Comparison of ENCODE assay signal across 13 cellular contexts in the genomic region with DNA sequence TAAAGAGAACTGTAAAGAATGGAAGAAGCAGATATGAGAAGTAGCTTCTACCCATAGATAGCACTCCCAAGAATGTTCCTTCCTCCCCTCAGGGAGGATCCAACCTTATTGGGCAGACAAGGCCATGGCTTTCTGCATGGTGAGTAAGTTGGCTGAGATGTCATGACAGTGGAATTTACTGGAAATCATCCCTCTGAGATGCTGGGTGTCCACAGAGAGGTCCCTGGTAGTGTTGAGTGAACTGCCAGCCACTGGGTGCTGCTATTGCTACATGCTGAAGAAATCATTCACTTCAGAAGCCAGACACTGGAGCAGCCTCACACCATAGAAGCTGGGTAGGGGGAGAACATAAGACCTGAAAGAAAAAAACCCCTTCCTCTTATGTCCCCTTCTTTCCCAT. TPM values are rescaled to one million over a fixed set of nuclear protein-coding genes. Genes with fewer than 3 reads are reported as not detected.
DNase-seq lines count a peak whose midpoint lies in the region; FAIRE-seq and TF ChIP-seq lines count a peak whose summit lies in the region.
"Had no signal": no experiment of that assay in that cellular context is flagged by ENCODE, and none has a peak within 500 bp of the region (broad histone marks: within the 10 kb centered on the region; RNA-seq: fewer than 3 reads in every experiment).

No MANE protein-coding gene starts in this region.

- no peak overlapping the region for H3K4me2 ChIP-seq in hepatocyte

- no peak overlapping the region for H3K27ac ChIP-seq in hepatocyte

- H3K36me3 Mint-ChIP-seq in HFFc6 (ENCODE audit: low read depth) = no peaks in the 10 kb centered on the region
- no peaks in the 10 kb centered on the region for H3K36me3 Mint-ChIP-seq in activated CD4-positive, alpha-beta T cell treated with anti-CD3 and anti-CD28 coated beads, Interleukin-2, amount 10 ng/mL, durations not matched to agents 7 days and 5 days (ENCODE audit: low read depth)

- H3K4me1 ChIP-seq in hepatocyte (ENCODE audit: insufficient read depth) = no peaks in the 10 kb centered on the region

- H3K27me3 ChIP-seq in hepatocyte = no peaks in the 10 kb centered on the region

- FAIRE-seq in RCC 7860 (lab: Jason Lieb, UNC) = no peak

- POLR2A ChIA-PET in activated CD4-positive, alpha-beta T cell treated with anti-CD3 and anti-CD28 coated beads, Interleukin-2, amount 10 ng/mL, durations not matched to agents 7 days and 5 days (lab: Charles Lee) = no interaction called here

- no peak overlapping the region for H3K27ac Mint-ChIP-seq in HFFc6
- no peak overlapping the region for H3K27ac Mint-ChIP-seq in activated CD4-positive, alpha-beta T cell treated with anti-CD3 and anti-CD28 coated beads, Interleukin-2, amount 10 ng/mL, durations not matched to agents 7 days and 5 days

- no peaks in the 10 kb centered on the region for H3K9me2 ChIP-seq in hepatocyte (replicated peaks; ENCODE audit: insufficient read depth)

- no peaks in the 10 kb centered on the region for H3K27me3 Mint-ChIP-seq in HFFc6 (ENCODE audit: insufficient read depth)
- no peaks in the 10 kb centered on the region for H3K27me3 Mint-ChIP-seq in activated CD4-positive, alpha-beta T cell treated with anti-CD3 and anti-CD28 coated beads, Interleukin-2, amount 10 ng/mL, durations not matched to agents 7 days and 5 days

- in situ Hi-C loops in SK-MEL-5 (cut with HindIII; ENCODE audit: low pct_unique_long_range_greater_than_20kb, low sequenced_read_pairs) = no loop called here

- H3K4me3 Mint-ChIP-seq in HFFc6 = no peak overlapping the region
- no peak overlapping the region for H3K4me3 Mint-ChIP-seq in activated CD4-positive, alpha-beta T cell treated with anti-CD3 and anti-CD28 coated beads, Interleukin-2, amount 10 ng/mL, durations not matched to agents 7 days and 5 days

- no peak overlapping the region for H3K4me3 ChIP-seq in hepatocyte

- no peaks in the 10 kb centered on the region for H3K9me3 Mint-ChIP-seq in HFFc6
- no peaks in the 10 kb centered on the region for H3K9me3 Mint-ChIP-seq in activated CD4-positive, alpha-beta T cell treated with anti-CD3 and anti-CD28 coated beads, Interleukin-2, amount 10 ng/mL, durations not matched to agents 7 days and 5 days

- H3K4me1 Mint-ChIP-seq in HFFc6 (ENCODE audit: low read depth) = no peaks in the 10 kb centered on the region
- no peaks in the 10 kb centered on the region for H3K4me1 Mint-ChIP-seq in activated CD4-positive, alpha-beta T cell treated with anti-CD3 and anti-CD28 coated beads, Interleukin-2, amount 10 ng/mL, durations not matched to agents 7 days and 5 days

- TF ChIP-seq CTCF in HFFc6 (IDR thresholded peaks at IDR 0.05) (no peak; the same call in 1 of the 2 replicates), hepatocyte (IDR thresholded peaks at IDR 0.05; ENCODE audit: poor library complexity) (peak; percentile 26)

- no peaks in the 10 kb centered on the region for H3K36me3 ChIP-seq in hepatocyte (replicated peaks; ENCODE audit: insufficient read depth, low read depth)

- CTCF ChIA-PET in activated CD4-positive, alpha-beta T cell treated with anti-CD3 and anti-CD28 coated beads, Interleukin-2, amount 10 ng/mL, durations not matched to agents 7 days and 5 days (lab: Charles Lee) = interaction anchor here (1.7 kb wide), 1 partner anchor 12 kb away, joined by 3 read pairs; no protein-coding TSS in a partner anchor

- DNase-seq in COLO668 (lab: John Stamatoyannopoulos, UW; ENCODE audit: unreplicated experiment) (peak; percentile 23), HFFc6 (peak; percentile 19), SK-MEL-5 (ENCODE audit: low read depth, low spot score) (peak; percentile 56), hepatocyte (ENCODE audit: low spot score) (peak; percentile 11), RCC 7860 (ENCODE audit: low spot score) (no peak), NCI-H187 treated with DMSO at 0.1 percent for 48 hours (lab: John Stamatoyannopoulos, UW) (no peak)
- no peak for DNase-seq in stimulated activated CD4-positive, alpha-beta T cell treated with anti-CD3 and anti-CD28 coated beads, Interleukin-12 subunit alpha, Interleukin-12 subunit beta, amount 100 ng/mL, for 4 hours
- DNase-seq in activated CD4-positive, alpha-beta T cell treated with anti-CD3 and anti-CD28 coated beads, Interleukin-2, amount 10 ng/mL, durations not matched to agents 7 days and 5 days = no peak
- DNase-seq: activated T-cell treated with anti-CD3 and anti-CD28 coated beads, Interleukin-2, amount 50 U/mL, for 48 hours; Calu3; midbrain; NCI-H774; right cardiac atrium had no signal

- no peaks in the 10 kb centered on the region for H3K79me2 ChIP-seq in hepatocyte

- H3K9me3 ChIP-seq in hepatocyte (ENCODE audit: low read depth) = no peaks in the 10 kb centered on the region

- no peak overlapping the region for H2AFZ ChIP-seq in hepatocyte

- no peaks in the 10 kb centered on the region for H4K20me1 ChIP-seq in hepatocyte (ENCODE audit: insufficient read depth, poor library complexity, severe bottlenecking)

RNA-seq across cellular contexts. Expression of gene FERMT1, which starts 46.4 kb away (rescaled TPM):
- total RNA-seq in HFFc6 (2021; fragmentation: NEBNext Ultra II Directional; extraction: Animal tissue kit (Norgen Biotek cat#: 25700)) = 10 to 100 TPM in 3 of 6 experiments, 1 to 10 TPM in 3; 7.7 to 11.0 (median 9.8) TPM
- 6.6 and 6.7 TPM in 2 replicates for total RNA-seq in SK-MEL-5 (2014; rRNA removed; shearing (Covaris generic))
- 6.0 and 10.2 TPM in 2 replicates for polyA plus RNA-seq in SK-MEL-5 (2015; cell fraction: cytosol; rRNA removed)
- 6.0 and 7.3 TPM in 2 replicates for polyA plus RNA-seq in SK-MEL-5 (2015; cell fraction: nucleus; rRNA removed)
- total RNA-seq in hepatocyte = 11.3 and 13.9 TPM in 2 replicates
- polyA plus RNA-seq in hepatocyte = 3.4 and 6.0 TPM in 2 replicates
- total RNA-seq in activated CD4-positive, alpha-beta T cell treated with anti-CD3 and anti-CD28 coated beads, Interleukin-2, amount 10 ng/mL, durations not matched to agents 7 days and 5 days = not detected

Comparison
In these comparisons a context has a peak if more than half of its experiments do, and no peak if none do; other contexts are left out.
1. DNase-seq: peak in COLO668 (single experiment), HFFc6 (single experiment), SK-MEL-5 (single experiment) and hepatocyte (single experiment); none in stimulated activated CD4-positive, alpha-beta T cell treated with anti-CD3 and anti-CD28 coated beads, Interleukin-12 subunit alpha, Interleukin-12 subunit beta, amount 100 ng/mL, for 4 hours (single experiment), RCC 7860 (single experiment), activated CD4-positive, alpha-beta T cell treated with anti-CD3 and anti-CD28 coated beads, Interleukin-2, amount 10 ng/mL, durations not matched to agents 7 days and 5 days (single experiment) and NCI-H187 treated with DMSO at 0.1 percent for 48 hours (single experiment).